8 cellular contexts compared by ENCODE assay signal in genomic region chr14:85531594-85532391, GRCh38. TPM values are rescaled to one million over a fixed set of nuclear protein-coding genes. Genes with fewer than 3 reads are reported as not detected.
DNase-seq lines count a peak whose midpoint lies in the region; ATAC-seq lines count a peak whose summit lies in the region.

No MANE protein-coding gene starts in this region.

- H3K27ac Mint-ChIP-seq in dendritic cell treated with granulocyte-macrophage colony-stimulating factor and Interleukin-4, amounts not matched to agents 40 ng/mL and 50 ng/mL, for 4 days: no peak overlapping the region
- H3K27ac Mint-ChIP-seq in stimulated activated naive CD8-positive, alpha-beta T cell treated with anti-CD3 and anti-CD28 coated beads, Interleukin-15, Interleukin-2, amounts not matched to agents 100 ng/mL and 50 ng/mL, for 24 hours: peak overlapping the region; percentile 59

- H3K4me1 Mint-ChIP-seq in dendritic cell treated with granulocyte-macrophage colony-stimulating factor and Interleukin-4, amounts not matched to agents 40 ng/mL and 50 ng/mL, for 4 days (ENCODE audit: low read depth): peaks cover 65% of the 10 kb centered on the region
- H3K4me1 Mint-ChIP-seq in stimulated activated naive CD8-positive, alpha-beta T cell treated with anti-CD3 and anti-CD28 coated beads, Interleukin-15, Interleukin-2, amounts not matched to agents 100 ng/mL and 50 ng/mL, for 24 hours (ENCODE audit: low read depth): peaks cover 16% of the 10 kb centered on the region

- H3K9me3 Mint-ChIP-seq in dendritic cell treated with granulocyte-macrophage colony-stimulating factor and Interleukin-4, amounts not matched to agents 40 ng/mL and 50 ng/mL, for 4 days: no peaks in the 10 kb centered on the region
- H3K9me3 Mint-ChIP-seq in stimulated activated naive CD8-positive, alpha-beta T cell treated with anti-CD3 and anti-CD28 coated beads, Interleukin-15, Interleukin-2, amounts not matched to agents 100 ng/mL and 50 ng/mL, for 24 hours: no peaks in the 10 kb centered on the region

- peak overlapping the region; percentile 80 for H3K4me3 Mint-ChIP-seq in dendritic cell treated with granulocyte-macrophage colony-stimulating factor and Interleukin-4, amounts not matched to agents 40 ng/mL and 50 ng/mL, for 4 days
- H3K4me3 Mint-ChIP-seq in stimulated activated naive CD8-positive, alpha-beta T cell treated with anti-CD3 and anti-CD28 coated beads, Interleukin-15, Interleukin-2, amounts not matched to agents 100 ng/mL and 50 ng/mL, for 24 hours: peak overlapping the region; percentile 68

- H3K36me3 Mint-ChIP-seq in dendritic cell treated with granulocyte-macrophage colony-stimulating factor and Interleukin-4, amounts not matched to agents 40 ng/mL and 50 ng/mL, for 4 days (ENCODE audit: low read depth): no peaks in the 10 kb centered on the region
- no peaks in the 10 kb centered on the region for H3K36me3 Mint-ChIP-seq in stimulated activated naive CD8-positive, alpha-beta T cell treated with anti-CD3 and anti-CD28 coated beads, Interleukin-15, Interleukin-2, amounts not matched to agents 100 ng/mL and 50 ng/mL, for 24 hours (ENCODE audit: low read depth)

- ATAC-seq in left colon (no peak), HG02981 (IDR thresholded peaks at IDR 0.05; ENCODE audit: unreplicated experiment) (no peak), GM21825 (IDR thresholded peaks at IDR 0.05; ENCODE audit: unreplicated experiment) (no peak)

- DNase-seq in DMS53 (lab: John Stamatoyannopoulos, UW) (peak; percentile 86), NCI-H460 (ENCODE audit: extremely low read depth, low read depth) (peak; percentile 62), left colon (peak; percentile 29 to 33)
- DNase-seq in stimulated activated CD4-positive, alpha-beta T cell treated with anti-CD3 and anti-CD28 coated beads, Interleukin-4, amount 100 ng/mL, for 24 hours: no peak

- intact Hi-C loops in dendritic cell treated with granulocyte-macrophage colony-stimulating factor and Interleukin-4, amounts not matched to agents 40 ng/mL and 50 ng/mL, for 4 days (cut with micrococcal nuclease): no loop called here
- intact Hi-C loops in left colon (cut with DNase I, micrococcal nuclease): no loop called here

- H3K27me3 Mint-ChIP-seq in dendritic cell treated with granulocyte-macrophage colony-stimulating factor and Interleukin-4, amounts not matched to agents 40 ng/mL and 50 ng/mL, for 4 days: peaks cover 94% of the 10 kb centered on the region
- H3K27me3 Mint-ChIP-seq in stimulated activated naive CD8-positive, alpha-beta T cell treated with anti-CD3 and anti-CD28 coated beads, Interleukin-15, Interleukin-2, amounts not matched to agents 100 ng/mL and 50 ng/mL, for 24 hours: peaks cover 92% of the 10 kb centered on the region

RNA-seq across cellular contexts. Expression of gene FLRT2, which starts 1.8 kb away (rescaled TPM):
- total RNA-seq in NCI-H460 (2014; rRNA removed; shearing (Covaris generic)): 43.4 and 45.0 TPM in 2 replicates
- polyA plus RNA-seq in NCI-H460 (2014; cell fraction: nucleus; rRNA removed): 24.3 and 26.5 TPM in 2 replicates
- total RNA-seq in left colon: 1 to 10 TPM; 2.5 to 7.5 TPM
